In the genomic region with DNA sequence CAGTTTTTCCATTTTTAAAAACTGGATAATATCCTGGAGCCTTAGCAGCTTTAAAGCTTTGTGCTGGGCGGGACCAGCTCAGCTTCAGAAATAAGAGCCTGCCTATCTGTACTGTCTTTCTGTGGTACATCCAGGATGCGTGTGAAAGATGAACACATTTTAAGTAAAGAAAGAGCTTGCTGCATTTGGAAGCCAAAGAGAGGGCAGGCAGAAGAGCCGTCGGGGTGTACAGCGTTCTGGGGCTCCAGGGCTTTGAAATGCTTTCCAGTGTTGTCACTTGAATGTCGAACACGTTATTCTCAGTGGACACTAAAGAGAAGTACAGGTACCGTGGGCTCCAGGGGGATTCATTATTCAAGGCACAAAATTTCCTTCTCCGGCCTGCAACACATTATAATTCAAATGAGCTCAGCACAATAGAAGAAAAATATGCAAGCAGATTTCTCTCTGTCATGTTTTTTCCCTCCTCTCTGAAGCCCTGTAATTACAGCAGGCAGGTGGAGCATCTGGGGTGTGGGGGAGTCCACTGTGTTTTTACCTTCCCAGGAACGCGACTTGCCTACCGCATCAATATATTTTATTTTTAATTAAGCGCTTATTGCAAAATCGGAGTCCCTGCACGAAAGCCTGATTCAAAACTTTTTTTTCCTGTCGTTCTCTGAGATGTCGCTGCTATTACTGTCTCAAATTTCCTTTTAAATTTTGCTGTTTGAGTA, we compare ENCODE assay signal across 8 cellular contexts.
A peak's percentile ranks its signal among the peaks of the same experiment; 100 is the strongest.
DNase-seq lines count a peak whose midpoint lies in the region; ATAC-seq and TF ChIP-seq lines count a peak whose summit lies in the region.

No MANE protein-coding gene starts in this region.

- intact Hi-C loops in mammary epithelial cell (cut with micrococcal nuclease) = no loop called here

- TF ChIP-seq RAD21 in liver (IDR thresholded peaks at IDR 0.05) = no peak

- H2AFZ ChIP-seq in mammary epithelial cell (ENCODE audit: low read depth, low read length) = peak overlapping the region; percentile 98

- no peaks in the 10 kb centered on the region for H4K20me1 ChIP-seq in mammary epithelial cell (ENCODE audit: insufficient read depth, low read length)

- H3K9ac ChIP-seq in mammary epithelial cell (ENCODE audit: insufficient read depth, low read length) (no peak overlapping the region), liver (ENCODE audit: low read depth in 1 of 2, low read length in 2 of 2) (no peak overlapping the region), subcutaneous abdominal adipose tissue (ENCODE audit: low read length in 5 of 5) (peak overlapping the region in 4 of 5 donors; percentile 75 to 87 (median 78))

- peak overlapping the region; percentile 99 for H3K4me2 ChIP-seq in mammary epithelial cell (ENCODE audit: insufficient read depth, low read depth, low read length)

- ATAC-seq in GM21825 (IDR thresholded peaks at IDR 0.05; ENCODE audit: unreplicated experiment) (no peak), GM21723 (IDR thresholded peaks at IDR 0.05; ENCODE audit: unreplicated experiment) (no peak)

- in situ Hi-C loops in mammary epithelial cell (cut with MboI; ENCODE audit: low sequenced_read_pairs in 2 of 2) = loop anchor here in 1 of 2 donors (25.0 kb wide), 1 partner anchor 663 kb away; no protein-coding TSS in a partner anchor

- CTCF ChIA-PET in mammary epithelial cell (lab: Charles Lee; ENCODE audit: low non-redundant PET) = interaction anchor here (0.6 kb wide), 1 partner anchor 57 kb away, joined by 15 read pairs; no protein-coding TSS in a partner anchor

- dilution Hi-C loops in mammary epithelial cell (cut with HindIII; ENCODE audit: low sequenced_read_pairs) = no loop called here

- peak; percentile 0 for DNase-seq in NCI-H2107 treated with DMSO at 0.1 percent for 48 hours (lab: John Stamatoyannopoulos, UW; ENCODE audit: unreplicated experiment)
- DNase-seq in NCI-H2107 (lab: John Stamatoyannopoulos, UW) = no peak
- DNase-seq in mammary epithelial cell = no peak
- DNase-seq in T1000 (lab: John Stamatoyannopoulos, UW) = no peak

- WGBS in mammary epithelial cell (ENCODE audit: low coverage, missing lambda C conversion rate) = 57% methylated on average over 17 of the region's 17 CpGs
- WGBS in liver = 32% methylated on average over 17 of the region's 17 CpGs

- H3K27me3 ChIP-seq in mammary epithelial cell (ENCODE audit: insufficient read depth, low read length) = no peaks in the 10 kb centered on the region
- H3K27me3 ChIP-seq in liver (ENCODE audit: control insufficient read depth in 4 of 4, insufficient read depth in 4 of 4, low read length in 3 of 4) = no peaks in the 10 kb centered on the region
- H3K27me3 ChIP-seq in subcutaneous abdominal adipose tissue (ENCODE audit: control insufficient read depth in 5 of 5, insufficient read depth in 4 of 5, low read length in 5 of 5) = no peaks in the 10 kb centered on the region

- H3K4me3 ChIP-seq in mammary epithelial cell (replicated peaks in 1 of 3; ENCODE audit: insufficient read depth in 1 of 3, low read depth in 2 of 3, low read length in 3 of 3) = peak overlapping the region; percentile 44 to 51 (median 49)
- peak overlapping the region; percentile 35 to 71 (median 46) for H3K4me3 ChIP-seq in liver (ENCODE audit: low read depth in 1 of 3, low read length in 3 of 3)
- peak overlapping the region; percentile 57 to 70 (median 62) for H3K4me3 ChIP-seq in subcutaneous abdominal adipose tissue (ENCODE audit: low read depth in 1 of 5, low read length in 5 of 5)

- no TSS peak for BruUV-seq in mammary epithelial cell (replicated peaks; lab: Mats Ljungman, UMichigan)

- no peaks in the 10 kb centered on the region for H3K36me3 ChIP-seq in mammary epithelial cell (ENCODE audit: insufficient read depth, low read length)
- H3K36me3 ChIP-seq in liver (ENCODE audit: control insufficient read depth in 4 of 4, insufficient read depth in 3 of 4, low read depth in 1 of 4, low read length in 3 of 4) = no peaks in the 10 kb centered on the region
- H3K36me3 ChIP-seq in subcutaneous abdominal adipose tissue (ENCODE audit: control insufficient read depth in 5 of 5, insufficient read depth in 5 of 5, low read length in 5 of 5) = no peaks in the 10 kb centered on the region

- H3K27ac ChIP-seq in mammary epithelial cell (ENCODE audit: insufficient read depth, low read depth, low read length) = no peak overlapping the region
- peak overlapping the region in 1 of 2 donors; percentile 45 for H3K27ac ChIP-seq in liver (ENCODE audit: low read depth in 1 of 2, low read length in 2 of 2)
- H3K27ac ChIP-seq in subcutaneous abdominal adipose tissue (ENCODE audit: low read depth, low read length) = no peak overlapping the region

- peaks cover 6% of the 10 kb centered on the region for H3K4me1 ChIP-seq in mammary epithelial cell (ENCODE audit: insufficient read depth, low read length)
- peaks cover 0 to 16% (median 8%) of the 10 kb centered on the region in 4 donors for H3K4me1 ChIP-seq in liver (ENCODE audit: control insufficient read depth in 4 of 4, insufficient read depth in 4 of 4, low read length in 3 of 4)
- peaks cover 0 to 34% (median 28%) of the 10 kb centered on the region in 5 donors for H3K4me1 ChIP-seq in subcutaneous abdominal adipose tissue (ENCODE audit: control insufficient read depth in 5 of 5, insufficient read depth in 5 of 5, low read length in 5 of 5)

- no peaks in the 10 kb centered on the region for H3K79me2 ChIP-seq in mammary epithelial cell (ENCODE audit: insufficient read depth, low read length)

- H3K9me3 ChIP-seq in mammary epithelial cell (replicated peaks; ENCODE audit: insufficient read depth, low read length) (no peaks in the 10 kb centered on the region), liver (ENCODE audit: control insufficient read depth in 4 of 4, low read length in 3 of 4) (no peaks in the 10 kb centered on the region), subcutaneous abdominal adipose tissue (ENCODE audit: control insufficient read depth in 5 of 5, low read length in 5 of 5) (no peaks in the 10 kb centered on the region)

- TF ChIP-seq CTCF in mammary epithelial cell (conservative IDR thresholded peaks at IDR 0.05 in 1 of 2, IDR thresholded peaks at IDR 0.05 in 1 of 2; ENCODE audit: extremely low read depth in 1 of 2, insufficient read depth in 1 of 2, low read depth in 1 of 2, low read length in 2 of 2) (no peak), liver (IDR thresholded peaks at IDR 0.05; ENCODE audit: low read depth, low read length, missing input control) (no peak)

TF ChIP-seq in liver, 16 proteins besides CTCF, POLR2A, EP300 and RAD21 (continues in another document):
- TF ChIP-seq FOXA1 (IDR thresholded peaks at IDR 0.05) (no peak), HNF4A (conservative IDR thresholded peaks at IDR 0.05) (no peak), YY1 (IDR thresholded peaks at IDR 0.05) (no peak), HNF4G (IDR thresholded peaks at IDR 0.05) (no peak), FOXA2 (IDR thresholded peaks at IDR 0.05) (no peak), RXRA (IDR thresholded peaks at IDR 0.05) (no peak), NR2F2 (IDR thresholded peaks at IDR 0.05) (no peak), GABPA (IDR thresholded peaks at IDR 0.05 in 1 of 2, conservative IDR thresholded peaks at IDR 0.05 in 1 of 2) (no peak), TAF1 (conservative IDR thresholded peaks at IDR 0.05) (no peak), SP1 (IDR thresholded peaks at IDR 0.05) (no peak), EGR1 (IDR thresholded peaks at IDR 0.05; ENCODE audit: low read depth in 2 of 2) (no peak)
- TF ChIP-seq, protein P1, sequence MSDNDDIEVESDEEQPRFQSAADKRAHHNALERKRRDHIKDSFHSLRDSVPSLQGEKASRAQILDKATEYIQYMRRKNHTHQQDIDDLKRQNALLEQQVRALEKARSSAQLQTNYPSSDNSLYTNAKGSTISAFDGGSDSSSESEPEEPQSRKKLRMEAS (IDR thresholded peaks at IDR 0.05) = no peak
- TF ChIP-seq, protein P2, sequence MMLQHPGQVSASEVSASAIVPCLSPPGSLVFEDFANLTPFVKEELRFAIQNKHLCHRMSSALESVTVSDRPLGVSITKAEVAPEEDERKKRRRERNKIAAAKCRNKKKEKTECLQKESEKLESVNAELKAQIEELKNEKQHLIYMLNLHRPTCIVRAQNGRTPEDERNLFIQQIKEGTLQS (IDR thresholded peaks at IDR 0.05) = no peak
- TF ChIP-seq, protein P3, sequence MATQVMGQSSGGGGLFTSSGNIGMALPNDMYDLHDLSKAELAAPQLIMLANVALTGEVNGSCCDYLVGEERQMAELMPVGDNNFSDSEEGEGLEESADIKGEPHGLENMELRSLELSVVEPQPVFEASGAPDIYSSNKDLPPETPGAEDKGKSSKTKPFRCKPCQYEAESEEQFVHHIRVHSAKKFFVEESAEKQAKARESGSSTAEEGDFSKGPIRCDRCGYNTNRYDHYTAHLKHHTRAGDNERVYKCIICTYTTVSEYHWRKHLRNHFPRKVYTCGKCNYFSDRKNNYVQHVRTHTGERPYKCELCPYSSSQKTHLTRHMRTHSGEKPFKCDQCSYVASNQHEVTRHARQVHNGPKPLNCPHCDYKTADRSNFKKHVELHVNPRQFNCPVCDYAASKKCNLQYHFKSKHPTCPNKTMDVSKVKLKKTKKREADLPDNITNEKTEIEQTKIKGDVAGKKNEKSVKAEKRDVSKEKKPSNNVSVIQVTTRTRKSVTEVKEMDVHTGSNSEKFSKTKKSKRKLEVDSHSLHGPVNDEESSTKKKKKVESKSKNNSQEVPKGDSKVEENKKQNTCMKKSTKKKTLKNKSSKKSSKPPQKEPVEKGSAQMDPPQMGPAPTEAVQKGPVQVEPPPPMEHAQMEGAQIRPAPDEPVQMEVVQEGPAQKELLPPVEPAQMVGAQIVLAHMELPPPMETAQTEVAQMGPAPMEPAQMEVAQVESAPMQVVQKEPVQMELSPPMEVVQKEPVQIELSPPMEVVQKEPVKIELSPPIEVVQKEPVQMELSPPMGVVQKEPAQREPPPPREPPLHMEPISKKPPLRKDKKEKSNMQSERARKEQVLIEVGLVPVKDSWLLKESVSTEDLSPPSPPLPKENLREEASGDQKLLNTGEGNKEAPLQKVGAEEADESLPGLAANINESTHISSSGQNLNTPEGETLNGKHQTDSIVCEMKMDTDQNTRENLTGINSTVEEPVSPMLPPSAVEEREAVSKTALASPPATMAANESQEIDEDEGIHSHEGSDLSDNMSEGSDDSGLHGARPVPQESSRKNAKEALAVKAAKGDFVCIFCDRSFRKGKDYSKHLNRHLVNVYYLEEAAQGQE (IDR thresholded peaks at IDR 0.05) = no peak

Comparison
In these comparisons a context has a peak if more than half of its experiments do, and no peak if none do; other contexts are left out.
1. H3K9ac ChIP-seq: peak in subcutaneous abdominal adipose tissue (4 of 5); none in mammary epithelial cell (single experiment) and liver (0 of 2).
2. Peak in every context shown above with its lines, with median percentiles within 50 percentile points of each other: H3K4me3 ChIP-seq.